ENCODE assay signal across 1 cellular context in the genomic region with DNA sequence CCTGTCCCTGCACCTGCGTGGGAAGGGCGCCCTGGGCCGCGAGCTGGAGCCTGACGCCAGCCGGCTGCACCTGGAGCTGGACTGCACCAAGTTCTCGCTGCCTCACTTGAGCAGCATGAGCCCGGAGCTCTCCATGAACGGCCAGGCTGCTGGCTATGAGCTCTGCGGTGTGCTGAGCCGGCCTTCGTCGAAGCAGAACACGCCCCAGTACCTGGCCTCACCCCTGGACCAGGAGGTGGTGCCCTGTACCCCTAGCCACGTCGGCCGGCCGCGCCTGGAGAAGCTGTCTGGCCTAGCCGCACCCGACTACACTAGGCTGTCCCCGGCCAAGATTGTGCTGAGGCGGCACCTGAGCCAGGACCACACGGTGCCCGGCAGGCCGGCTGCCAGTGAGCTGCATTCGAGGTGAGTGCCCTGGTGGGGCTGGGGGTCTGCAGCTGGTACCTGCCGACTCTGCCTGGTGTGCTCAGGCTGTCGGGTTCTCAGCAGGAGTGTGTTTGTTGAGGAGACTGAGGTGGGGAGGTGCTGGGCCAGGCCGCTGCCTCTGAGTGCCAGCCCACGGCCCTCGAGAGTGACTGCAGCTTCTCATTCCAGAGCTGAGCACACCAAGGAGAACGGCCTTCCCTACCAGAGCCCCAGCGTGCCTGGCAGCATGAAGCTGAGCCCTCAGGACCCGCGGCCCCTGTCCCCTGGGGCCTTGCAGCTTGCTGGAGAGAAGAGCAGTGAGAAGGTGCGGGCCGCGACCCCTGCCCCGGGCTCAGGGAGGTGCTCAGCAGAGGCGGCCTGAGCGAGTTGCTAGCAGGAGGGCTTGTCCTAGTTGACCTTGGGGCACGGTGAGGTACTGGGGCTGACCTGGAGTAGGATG.
A peak's percentile ranks its signal among the peaks of the same experiment; 100 is the strongest.
TF ChIP-seq lines count a peak whose summit lies in the region.

No MANE protein-coding gene starts in this region.

TF ChIP-seq in K562, 482 proteins besides CTCF, POLR2A, EP300 and RAD21:
- TF ChIP-seq ZNF316 (IDR thresholded peaks at IDR 0.05) = 0 out of 2 replicates have a peak, but pooled peaks have one; percentile 24
- peak; percentile 63; the same call in 1 of the 2 replicates for TF ChIP-seq POLR2G (IDR thresholded peaks at IDR 0.05; ENCODE audit: low read depth, low read length)
- peak; percentile 19; the same call in 1 of the 2 replicates for TF ChIP-seq C11orf30 (IDR thresholded peaks at IDR 0.05; ENCODE audit: low read depth)
- TF ChIP-seq HEY1 (CRISPR knock-in tag; IDR thresholded peaks at IDR 0.05; ENCODE audit: borderline replicate concordance) = no peak
- no peak for TF ChIP-seq GTF2A2 (tag; IDR thresholded peaks at IDR 0.05)
- peak; percentile 59 for TF ChIP-seq RBM22 (IDR thresholded peaks at IDR 0.05; ENCODE audit: low read depth, low read length, poor library complexity, severe bottlenecking)
- TF ChIP-seq, protein P1, sequence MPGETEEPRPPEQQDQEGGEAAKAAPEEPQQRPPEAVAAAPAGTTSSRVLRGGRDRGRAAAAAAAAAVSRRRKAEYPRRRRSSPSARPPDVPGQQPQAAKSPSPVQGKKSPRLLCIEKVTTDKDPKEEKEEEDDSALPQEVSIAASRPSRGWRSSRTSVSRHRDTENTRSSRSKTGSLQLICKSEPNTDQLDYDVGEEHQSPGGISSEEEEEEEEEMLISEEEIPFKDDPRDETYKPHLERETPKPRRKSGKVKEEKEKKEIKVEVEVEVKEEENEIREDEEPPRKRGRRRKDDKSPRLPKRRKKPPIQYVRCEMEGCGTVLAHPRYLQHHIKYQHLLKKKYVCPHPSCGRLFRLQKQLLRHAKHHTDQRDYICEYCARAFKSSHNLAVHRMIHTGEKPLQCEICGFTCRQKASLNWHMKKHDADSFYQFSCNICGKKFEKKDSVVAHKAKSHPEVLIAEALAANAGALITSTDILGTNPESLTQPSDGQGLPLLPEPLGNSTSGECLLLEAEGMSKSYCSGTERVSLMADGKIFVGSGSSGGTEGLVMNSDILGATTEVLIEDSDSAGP (CRISPR knock-in tag; IDR thresholded peaks at IDR 0.05) = no peak
- TF ChIP-seq POLR2AphosphoS5 (IDR thresholded peaks at IDR 0.05; ENCODE audit: control insufficient read depth, insufficient read depth, low read depth, low read length) = no peak
- TF ChIP-seq, protein P2, sequence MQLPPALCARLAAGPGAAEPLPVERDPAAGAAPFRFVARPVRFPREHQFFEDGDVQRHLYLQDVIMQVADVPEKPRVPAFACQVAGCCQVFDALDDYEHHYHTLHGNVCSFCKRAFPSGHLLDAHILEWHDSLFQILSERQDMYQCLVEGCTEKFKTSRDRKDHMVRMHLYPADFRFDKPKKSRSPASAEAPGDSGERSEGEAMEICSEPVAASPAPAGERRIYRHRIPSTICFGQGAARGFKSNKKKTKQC (CRISPR knock-in tag; IDR thresholded peaks at IDR 0.05) = no peak
- no peak for TF ChIP-seq ZNF121 (CRISPR knock-in tag; conservative IDR thresholded peaks at IDR 0.05)
- TF ChIP-seq FOXK1 (CRISPR knock-in tag; IDR thresholded peaks at IDR 0.05; ENCODE audit: borderline replicate concordance) = no peak
- TF ChIP-seq GTF2F1 (IDR thresholded peaks at IDR 0.05; ENCODE audit: low read depth, low read length) = no peak
- TF ChIP-seq POLR3G (IDR thresholded peaks at IDR 0.05; ENCODE audit: extremely low read depth, insufficient read length, insufficient replicate concordance) = no peak
- TF ChIP-seq, protein P3, sequence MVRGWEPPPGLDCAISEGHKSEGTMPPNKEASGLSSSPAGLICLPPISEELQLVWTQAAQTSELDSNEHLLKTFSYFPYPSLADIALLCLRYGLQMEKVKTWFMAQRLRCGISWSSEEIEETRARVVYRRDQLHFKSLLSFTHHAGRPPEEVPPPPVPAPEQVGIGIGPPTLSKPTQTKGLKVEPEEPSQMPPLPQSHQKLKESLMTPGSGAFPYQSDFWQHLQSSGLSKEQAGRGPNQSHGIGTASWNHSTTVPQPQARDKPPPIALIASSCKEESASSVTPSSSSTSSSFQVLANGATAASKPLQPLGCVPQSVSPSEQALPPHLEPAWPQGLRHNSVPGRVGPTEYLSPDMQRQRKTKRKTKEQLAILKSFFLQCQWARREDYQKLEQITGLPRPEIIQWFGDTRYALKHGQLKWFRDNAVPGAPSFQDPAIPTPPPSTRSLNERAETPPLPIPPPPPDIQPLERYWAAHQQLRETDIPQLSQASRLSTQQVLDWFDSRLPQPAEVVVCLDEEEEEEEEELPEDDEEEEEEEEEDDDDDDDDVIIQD (CRISPR knock-in tag; IDR thresholded peaks at IDR 0.05) = no peak
- no peak for TF ChIP-seq ELF2 (CRISPR knock-in tag; IDR thresholded peaks at IDR 0.05)
- TF ChIP-seq KDM1A (IDR thresholded peaks at IDR 0.05) = no peak
- TF ChIP-seq, protein P4, sequence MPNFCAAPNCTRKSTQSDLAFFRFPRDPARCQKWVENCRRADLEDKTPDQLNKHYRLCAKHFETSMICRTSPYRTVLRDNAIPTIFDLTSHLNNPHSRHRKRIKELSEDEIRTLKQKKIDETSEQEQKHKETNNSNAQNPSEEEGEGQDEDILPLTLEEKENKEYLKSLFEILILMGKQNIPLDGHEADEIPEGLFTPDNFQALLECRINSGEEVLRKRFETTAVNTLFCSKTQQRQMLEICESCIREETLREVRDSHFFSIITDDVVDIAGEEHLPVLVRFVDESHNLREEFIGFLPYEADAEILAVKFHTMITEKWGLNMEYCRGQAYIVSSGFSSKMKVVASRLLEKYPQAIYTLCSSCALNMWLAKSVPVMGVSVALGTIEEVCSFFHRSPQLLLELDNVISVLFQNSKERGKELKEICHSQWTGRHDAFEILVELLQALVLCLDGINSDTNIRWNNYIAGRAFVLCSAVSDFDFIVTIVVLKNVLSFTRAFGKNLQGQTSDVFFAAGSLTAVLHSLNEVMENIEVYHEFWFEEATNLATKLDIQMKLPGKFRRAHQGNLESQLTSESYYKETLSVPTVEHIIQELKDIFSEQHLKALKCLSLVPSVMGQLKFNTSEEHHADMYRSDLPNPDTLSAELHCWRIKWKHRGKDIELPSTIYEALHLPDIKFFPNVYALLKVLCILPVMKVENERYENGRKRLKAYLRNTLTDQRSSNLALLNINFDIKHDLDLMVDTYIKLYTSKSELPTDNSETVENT (CRISPR knock-in tag; IDR thresholded peaks at IDR 0.05) = no peak
- no peak for TF ChIP-seq PTTG1 (tag; IDR thresholded peaks at IDR 0.05; ENCODE audit: low read depth)
- no peak for TF ChIP-seq CHD2 (IDR thresholded peaks at IDR 0.05; ENCODE audit: low read depth, low read length)
- TF ChIP-seq MBD2 (IDR thresholded peaks at IDR 0.05; ENCODE audit: borderline replicate concordance, low read depth) = no peak
